In the genomic region with DNA sequence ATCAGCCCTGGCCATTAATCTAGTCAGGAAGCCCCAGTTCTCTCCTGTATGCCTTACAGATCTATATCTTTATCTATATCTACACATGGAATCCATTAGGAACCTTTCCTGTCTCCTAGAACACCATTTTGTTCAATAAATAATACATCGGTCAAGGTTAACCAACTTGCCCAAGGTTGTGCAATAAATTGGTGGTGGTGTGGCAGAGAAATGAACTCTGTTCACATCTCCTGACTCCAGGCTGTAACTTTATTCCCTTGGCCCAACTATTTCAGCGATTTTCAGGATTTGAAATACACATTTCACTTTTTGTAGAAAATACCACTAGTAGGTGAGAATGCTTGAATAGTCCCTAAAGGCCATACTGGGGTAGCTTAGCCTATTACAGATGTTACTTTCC, we compare ENCODE assay signal across 28 cellular contexts.
"Had no signal": no experiment of that assay in that cellular context is flagged by ENCODE, and none has a peak within 500 bp of the region (broad histone marks: within the 10 kb centered on the region; RNA-seq: fewer than 3 reads in every experiment).

No MANE protein-coding gene starts in this region.

- H3K36me3 Mint-ChIP-seq: stimulated activated effector memory CD8-positive, alpha-beta T cell treated with anti-CD3 and anti-CD28 coated beads, Interleukin-12 subunit alpha, Interleukin-12 subunit beta, amount 100 ng/mL, for 72 hours; stimulated activated memory B cell treated with anti-CD40 and anti-IgM and Interleukin-4, amounts not matched to agents 10 μg/mL and 1 μg/mL and 100 μg/mL, for 72 hours; stimulated activated naive B cell treated with anti-CD40 and anti-IgM and Interleukin-4, amounts not matched to agents 10 μg/mL and 1 μg/mL and 100 μg/mL, for 72 hours; type B pancreatic cell had no signal

- H3K27me3 ChIP-seq: stomach, suprapubic skin, testis, tibial artery, tibial nerve, transverse colon, upper lobe of left lung, upper lobe of right lung, uterus, vagina had no signal

- H3K4me1 Mint-ChIP-seq: stimulated activated effector memory CD8-positive, alpha-beta T cell treated with anti-CD3 and anti-CD28 coated beads, Interleukin-12 subunit alpha, Interleukin-12 subunit beta, amount 100 ng/mL, for 72 hours; stimulated activated memory B cell treated with anti-CD40 and anti-IgM and Interleukin-4, amounts not matched to agents 10 μg/mL and 1 μg/mL and 100 μg/mL, for 72 hours; stimulated activated naive B cell treated with anti-CD40 and anti-IgM and Interleukin-4, amounts not matched to agents 10 μg/mL and 1 μg/mL and 100 μg/mL, for 72 hours; stimulated activated naive CD8-positive, alpha-beta T cell treated with anti-CD3 and anti-CD28 coated beads, Interleukin-15, amount 100 ng/mL, for 72 hours had no signal

- H3K9me3 Mint-ChIP-seq: stimulated activated memory B cell treated with anti-CD40 and anti-IgM and Interleukin-4, amounts not matched to agents 10 μg/mL and 1 μg/mL and 100 μg/mL, for 72 hours; stimulated activated naive B cell treated with anti-CD40 and anti-IgM and Interleukin-4, amounts not matched to agents 10 μg/mL and 1 μg/mL and 100 μg/mL, for 72 hours; type B pancreatic cell had no signal

- H3K9me3 ChIP-seq: stomach, suprapubic skin, testis, thoracic aorta, tibial artery, tibial nerve, transverse colon, upper lobe of left lung, upper lobe of right lung, uterus, vagina had no signal

- DNase-seq: stimulated activated CD4-positive, alpha-beta T cell treated with anti-CD3 and anti-CD28 coated beads, Interleukin-2, amount 100 ng/mL, for 48 hours; stimulated activated CD4-positive, alpha-beta T cell treated with anti-CD3 and anti-CD28 coated beads, Interleukin-4, amount 100 ng/mL, for 1 hour; stimulated activated CD4-positive, alpha-beta T cell treated with anti-CD3 and anti-CD28 coated beads, Interleukin-4, amount 100 ng/mL, for 24 hours; stimulated activated CD4-positive, alpha-beta T cell treated with anti-CD3 and anti-CD28 coated beads, Interleukin-4, amount 100 ng/mL, for 4 hours; stimulated activated CD8-positive, alpha-beta memory T cell treated with anti-CD3 and anti-CD28 coated beads, Interleukin-4, amount 100 ng/mL, for 48 hours; stimulated activated naive B cell treated with anti-CD40 and anti-IgM and Interleukin-4, amounts not matched to agents 10 μg/mL and 1 μg/mL and 100 μg/mL, for 72 hours; stimulated activated naive CD4-positive, alpha-beta T cell; stimulated activated naive CD4-positive, alpha-beta T cell treated with Interleukin-2 at 50 U/mL for 16 hours; stimulated activated naive CD8-positive, alpha-beta T cell treated with anti-CD3 and anti-CD28 coated beads, Interleukin-15, amount 100 ng/mL, for 72 hours; stimulated activated naive CD8-positive, alpha-beta T cell treated with anti-CD3 and anti-CD28 coated beads, Interleukin-15, Interleukin-2, amounts not matched to agents 100 U/mL and 50 U/mL, for 24 hours; stomach; substantia nigra; testis; tibial artery; transverse colon; trophoblast cell; upper lobe of left lung; upper lobe of right lung; uterus had no signal

- H3K4me3 ChIP-seq: stomach, suprapubic skin, testis, thoracic aorta, tibial artery, tibial nerve, transverse colon, upper lobe of left lung, upper lobe of right lung, uterus, vagina had no signal

- FAIRE-seq: urothelium cell line had no signal

- H3K27ac Mint-ChIP-seq: stimulated activated effector memory CD8-positive, alpha-beta T cell treated with anti-CD3 and anti-CD28 coated beads, Interleukin-12 subunit alpha, Interleukin-12 subunit beta, amount 100 ng/mL, for 72 hours; stimulated activated memory B cell treated with anti-CD40 and anti-IgM and Interleukin-4, amounts not matched to agents 10 μg/mL and 1 μg/mL and 100 μg/mL, for 72 hours; stimulated activated naive B cell treated with anti-CD40 and anti-IgM and Interleukin-4, amounts not matched to agents 10 μg/mL and 1 μg/mL and 100 μg/mL, for 72 hours; stimulated activated naive CD8-positive, alpha-beta T cell treated with anti-CD3 and anti-CD28 coated beads, Interleukin-15, amount 100 ng/mL, for 72 hours; stimulated activated naive CD8-positive, alpha-beta T cell treated with anti-CD3 and anti-CD28 coated beads, Interleukin-15, Interleukin-2, amounts not matched to agents 100 ng/mL and 50 ng/mL, for 24 hours; type B pancreatic cell had no signal

- H3K4me1 ChIP-seq: stomach, suprapubic skin, testis, transverse colon, upper lobe of left lung, upper lobe of right lung, uterus, vagina had no signal

- H3K36me3 ChIP-seq: stomach, suprapubic skin, thoracic aorta, tibial artery, tibial nerve, transverse colon, upper lobe of left lung, upper lobe of right lung, uterus, vagina had no signal

- H3K27ac ChIP-seq: stomach, suprapubic skin, testis, thoracic aorta, tibial artery, tibial nerve, transverse colon, upper lobe of left lung, upper lobe of right lung, uterus, vagina had no signal

- H3K27me3 Mint-ChIP-seq: stimulated activated memory B cell treated with anti-CD40 and anti-IgM and Interleukin-4, amounts not matched to agents 10 μg/mL and 1 μg/mL and 100 μg/mL, for 72 hours; stimulated activated naive B cell treated with anti-CD40 and anti-IgM and Interleukin-4, amounts not matched to agents 10 μg/mL and 1 μg/mL and 100 μg/mL, for 72 hours; stimulated activated naive CD8-positive, alpha-beta T cell treated with anti-CD3 and anti-CD28 coated beads, Interleukin-15, amount 100 ng/mL, for 72 hours; stimulated activated naive CD8-positive, alpha-beta T cell treated with anti-CD3 and anti-CD28 coated beads, Interleukin-15, Interleukin-2, amounts not matched to agents 100 ng/mL and 50 ng/mL, for 24 hours; type B pancreatic cell had no signal

- H3K4me3 Mint-ChIP-seq: stimulated activated effector memory CD8-positive, alpha-beta T cell treated with anti-CD3 and anti-CD28 coated beads, Interleukin-12 subunit alpha, Interleukin-12 subunit beta, amount 100 ng/mL, for 72 hours; stimulated activated memory B cell treated with anti-CD40 and anti-IgM and Interleukin-4, amounts not matched to agents 10 μg/mL and 1 μg/mL and 100 μg/mL, for 72 hours; stimulated activated naive B cell treated with anti-CD40 and anti-IgM and Interleukin-4, amounts not matched to agents 10 μg/mL and 1 μg/mL and 100 μg/mL, for 72 hours; stimulated activated naive CD8-positive, alpha-beta T cell treated with anti-CD3 and anti-CD28 coated beads, Interleukin-15, amount 100 ng/mL, for 72 hours; stimulated activated naive CD8-positive, alpha-beta T cell treated with anti-CD3 and anti-CD28 coated beads, Interleukin-15, Interleukin-2, amounts not matched to agents 100 ng/mL and 50 ng/mL, for 24 hours; type B pancreatic cell had no signal

- ATAC-seq: stimulated activated effector memory CD8-positive, alpha-beta T cell treated with anti-CD3 and anti-CD28 coated beads, Interleukin-12 subunit alpha, Interleukin-12 subunit beta, amount 100 ng/mL, for 72 hours; stimulated activated memory B cell treated with anti-CD40 and anti-IgM and Interleukin-4, amounts not matched to agents 10 μg/mL and 1 μg/mL and 100 μg/mL, for 72 hours; stimulated activated naive B cell treated with anti-CD40 and anti-IgM and Interleukin-4, amounts not matched to agents 10 μg/mL and 1 μg/mL and 100 μg/mL, for 72 hours; stimulated activated naive CD8-positive, alpha-beta T cell treated with anti-CD3 and anti-CD28 coated beads, Interleukin-15, amount 100 ng/mL, for 72 hours; stimulated activated naive CD8-positive, alpha-beta T cell treated with anti-CD3 and anti-CD28 coated beads, Interleukin-15, Interleukin-2, amounts not matched to agents 100 U/mL and 50 U/mL, for 24 hours; upper lobe of right lung had no signal
